Comparison of ENCODE assay signal across 8 cellular contexts in genomic region chr13:45108716-45109706, GRCh38. TPM values are rescaled to one million over a fixed set of nuclear protein-coding genes. Genes with fewer than 3 reads are reported as not detected.
DNase-seq lines count a peak whose midpoint lies in the region; ATAC-seq and TF ChIP-seq lines count a peak whose summit lies in the region.

No MANE protein-coding gene starts in this region.

- intact Hi-C loops in ovary (cut with DNase I) = no loop called here

- no peaks in the 10 kb centered on the region for H3K36me3 ChIP-seq in ovary

- no peak for TF ChIP-seq EP300 in ovary (IDR thresholded peaks at IDR 0.05)

- in situ Hi-C loops in GM13976 (cut with MboI; ENCODE audit: low sequenced_read_pairs, unreplicated experiment) = no loop called here

- ATAC-seq in GM21737 (IDR thresholded peaks at IDR 0.05; ENCODE audit: unreplicated experiment) = peak; percentile 69

- 53 to 60% (median 56%) methylated on average over 16 of the region's 16 CpGs for WGBS in ovary, 3 donors

- no peak for TF ChIP-seq CTCF in GM13976 (IDR thresholded peaks at IDR 0.05; ENCODE audit: borderline replicate concordance, control extremely low read depth, extremely low read depth, insufficient read depth, missing control alignments)
- TF ChIP-seq CTCF in ovary (IDR thresholded peaks at IDR 0.05) = no peak

- no peak for TF ChIP-seq POLR2A in ovary (IDR thresholded peaks at IDR 0.05)

- H3K27ac ChIP-seq in ovary = no peak overlapping the region

- DNase-seq in GM13976 (ENCODE audit: low spot score) = peak; percentile 57
- DNase-seq in NCI-H226 = peak; percentile 52
- peak; percentile 95 for DNase-seq in iris pigment epithelial cell (ENCODE audit: low read depth)
- no peak for DNase-seq in NCI-H2107 treated with DMSO at 0.1 percent for 48 hours (lab: John Stamatoyannopoulos, UW; ENCODE audit: unreplicated experiment)
- DNase-seq in NCI-H146 (lab: John Stamatoyannopoulos, UW) = no peak
- DNase-seq in HUDEP-2 (lab: John Stamatoyannopoulos, UW; ENCODE audit: unreplicated experiment in 76 of 76) = no peak
- no peak for DNase-seq in ovary

- no peaks in the 10 kb centered on the region for H3K9me3 ChIP-seq in ovary

- H3K4me3 ChIP-seq in ovary = no peak overlapping the region

- no peaks in the 10 kb centered on the region for H3K27me3 ChIP-seq in ovary

- no peaks in the 10 kb centered on the region for H3K4me1 ChIP-seq in ovary (ENCODE audit: insufficient read depth)

RNA-seq across cellular contexts. Expression of gene GTF2F2, which starts 11.3 kb away (rescaled TPM):
- 10 to 100 TPM; 13.6 to 19.2 (median 14.6) TPM for total RNA-seq in ovary
- polyA plus RNA-seq in ovary = 10 to 100 TPM; 12.4 to 14.6 TPM

Comparison
In these comparisons a context has a peak if more than half of its experiments do, and no peak if none do; other contexts are left out.
1. DNase-seq: peak in GM13976 (single experiment), NCI-H226 (single experiment) and iris pigment epithelial cell (single experiment); none in NCI-H2107 treated with DMSO at 0.1 percent for 48 hours (single experiment), NCI-H146 (single experiment), HUDEP-2 (0 of 76) and ovary (0 of 5).